ENCODE assay signal across 22 cellular contexts in genomic region chr20:48962976-48963730, GRCh38. TPM values are rescaled to one million over a fixed set of nuclear protein-coding genes. Genes with fewer than 3 reads are reported as not detected.
DNase-seq lines count a peak whose midpoint lies in the region; ATAC-seq, FAIRE-seq and TF ChIP-seq lines count a peak whose summit lies in the region.
"Had no signal": no experiment of that assay in that cellular context is flagged by ENCODE, and none has a peak within 500 bp of the region (broad histone marks: within the 10 kb centered on the region; RNA-seq: fewer than 3 reads in every experiment).

No MANE protein-coding gene starts in this region.

- intact Hi-C loops in CD14-positive monocyte (cut with micrococcal nuclease) = no loop called here
- intact Hi-C loops in breast epithelium (cut with DNase I; ENCODE audit: low total_unique reads) = no loop called here
- intact Hi-C loops in pancreas (cut with DNase I) = no loop called here
- intact Hi-C loops in psoas muscle (cut with DNase I) = no loop called here
- intact Hi-C loops in Caco-2 (cut with micrococcal nuclease; ENCODE audit: unreplicated experiment) = no loop called here

- no peak overlapping the region for H3K4me3 Mint-ChIP-seq in CD14-positive monocyte
- H3K4me3 Mint-ChIP-seq in Caco-2 (ENCODE audit: unreplicated experiment) = no peak overlapping the region
- H3K4me3 Mint-ChIP-seq: activated B cell treated with CpG ODN at 0.5 μM for 24 hours; activated T-helper 1 cell treated with anti-CD3 and anti-CD28 coated beads, Interleukin-12 subunit alpha, Interleukin-12 subunit beta, Interleukin-2, Interleukin-4 antibody, amounts not matched to agents 30 ng/mL and 10 ng/mL and 1 ng/mL, durations not matched to agents 14 hours and 24 hours and 36 hours; CD4-positive, CD25-positive, alpha-beta regulatory T cell; HFFc6; T-helper 1 cell treated with Interleukin-12 subunit alpha and Interleukin-12 subunit beta and Interleukin-4 antibody, amounts not matched to agents 30 μg/mL and 1 μg/mL, for 36 hours had no signal

- H3K27me3 ChIP-seq in breast epithelium (no peaks in the 10 kb centered on the region), pancreas (no peaks in the 10 kb centered on the region), psoas muscle (ENCODE audit: insufficient read depth in 3 of 3, low read length in 2 of 3) (no peaks in the 10 kb centered on the region), Caco-2 (replicated peaks; ENCODE audit: control insufficient read depth, insufficient read depth, low read length) (no peaks in the 10 kb centered on the region)
- H3K27me3 ChIP-seq: brain microvascular endothelial cell had no signal

- ATAC-seq in pancreas = peak in 3 of 4 donors; percentile 12 to 45 (median 14)
- no peak for ATAC-seq in psoas muscle

- no peak for FAIRE-seq in pancreas (lab: Jason Lieb, UNC)

- peak overlapping the region in 6 of 7 donors; percentile 1 to 84 (median 35) for H3K27ac Mint-ChIP-seq in CD14-positive monocyte
- H3K27ac Mint-ChIP-seq in Caco-2 (ENCODE audit: unreplicated experiment) = no peak overlapping the region
- H3K27ac Mint-ChIP-seq: activated B cell treated with CpG ODN at 0.5 μM for 24 hours; activated T-helper 1 cell treated with anti-CD3 and anti-CD28 coated beads, Interleukin-12 subunit alpha, Interleukin-12 subunit beta, Interleukin-2, Interleukin-4 antibody, amounts not matched to agents 30 ng/mL and 10 ng/mL and 1 ng/mL, durations not matched to agents 14 hours and 24 hours and 36 hours; CD4-positive, CD25-positive, alpha-beta regulatory T cell; HFFc6; T-helper 1 cell treated with Interleukin-12 subunit alpha and Interleukin-12 subunit beta and Interleukin-4 antibody, amounts not matched to agents 30 μg/mL and 1 μg/mL, for 36 hours had no signal

- H3K9me3 ChIP-seq in breast epithelium (no peaks in the 10 kb centered on the region), pancreas (no peaks in the 10 kb centered on the region), psoas muscle (no peaks in the 10 kb centered on the region), Caco-2 (no peaks in the 10 kb centered on the region)

- WGBS in pancreas, 2 donors = 57 to 65% methylated on average over 11 of the region's 11 CpGs
- 84 to 87% (median 84%) methylated on average over 11 of the region's 11 CpGs for WGBS in psoas muscle, 3 donors

- H3K27me3 Mint-ChIP-seq in CD14-positive monocyte (ENCODE audit: low read depth in 3 of 3) (no peaks in the 10 kb centered on the region), Caco-2 (ENCODE audit: insufficient read depth, unreplicated experiment) (no peaks in the 10 kb centered on the region)
- H3K27me3 Mint-ChIP-seq: activated B cell treated with CpG ODN at 0.5 μM for 24 hours; CD4-positive, CD25-positive, alpha-beta regulatory T cell had no signal

- peaks cover 55 to 62% of the 10 kb centered on the region in 2 donors for H3K36me3 Mint-ChIP-seq in CD14-positive monocyte
- H3K36me3 Mint-ChIP-seq in Caco-2 (ENCODE audit: insufficient read depth, unreplicated experiment) = peaks cover 58% of the 10 kb centered on the region

- H3K36me3 ChIP-seq in breast epithelium (no peaks in the 10 kb centered on the region), pancreas (peaks cover 0 to 23% (median 4%) of the 10 kb centered on the region in 3 donors), psoas muscle (ENCODE audit: insufficient read depth in 1 of 2, low read depth in 1 of 2) (peaks cover 5 to 73% of the 10 kb centered on the region in 2 donors), Caco-2 (ENCODE audit: control insufficient read depth, insufficient read depth, low read length) (0 out of 2 replicates have a peak, but pooled peaks cover 1% of the 10 kb centered on the region)

- H3K4me1 Mint-ChIP-seq in CD14-positive monocyte (peaks cover 11% of the 10 kb centered on the region), Caco-2 (ENCODE audit: low read depth, unreplicated experiment) (no peaks in the 10 kb centered on the region)
- H3K4me1 Mint-ChIP-seq: activated B cell treated with CpG ODN at 0.5 μM for 24 hours; CD4-positive, CD25-positive, alpha-beta regulatory T cell had no signal

- no peak overlapping the region for H3K4me3 ChIP-seq in breast epithelium
- no peak overlapping the region for H3K4me3 ChIP-seq in pancreas
- no peak overlapping the region for H3K4me3 ChIP-seq in psoas muscle
- no peak overlapping the region for H3K4me3 ChIP-seq in Caco-2 (ENCODE audit: low read depth, low read length)

- CTCF ChIA-PET in Caco-2 (lab: Charles Lee) = interaction anchor here (0.6 kb wide), 1 partner anchor 157 kb away, joined by 3 read pairs; no protein-coding TSS in a partner anchor

- DNase-seq in CD14-positive monocyte (ENCODE audit: low spot score) (no peak), breast epithelium (ENCODE audit: low spot score in 2 of 2) (peak; percentile 56 to 79), globus pallidus (ENCODE audit: low spot score) (peak; percentile 40), pancreas (no peak), psoas muscle (no peak), Caco-2 (no peak), activated gamma-delta T cell (lab: John Stamatoyannopoulos, UW) (no peak)
- no peak for DNase-seq in stimulated activated CD4-positive, alpha-beta T cell treated with anti-CD3 and anti-CD28 coated beads, Interleukin-2, amount 100 ng/mL, for 48 hours
- DNase-seq: activated B cell treated with CpG ODN at 0.5 μM for 24 hours; brain microvascular endothelial cell; CD4-positive, CD25-positive, alpha-beta regulatory T cell; effector CD8-positive, alpha-beta T cell; HFFc6; NCI-H1092 treated with DMSO at 0.1 percent for 48 hours; NCI-H2107; NCI-H524; SHP77 treated with DMSO at 0.1 percent for 48 hours; stimulated activated CD8-positive, alpha-beta memory T cell treated with anti-CD3 and anti-CD28 coated beads, Interleukin-4, amount 100 ng/mL, for 48 hours had no signal

- no TSS peak for BruUV-seq in Caco-2 (replicated peaks; lab: Mats Ljungman, UMichigan)

- H3K4me1 ChIP-seq in breast epithelium = peaks cover 0 to 3% of the 10 kb centered on the region in 2 donors
- no peaks in the 10 kb centered on the region for H3K4me1 ChIP-seq in pancreas
- no peaks in the 10 kb centered on the region for H3K4me1 ChIP-seq in psoas muscle
- H3K4me1 ChIP-seq in Caco-2 = no peaks in the 10 kb centered on the region
- H3K4me1 ChIP-seq: parathyroid adenoma had no signal

- H3K9me3 Mint-ChIP-seq in CD14-positive monocyte = peaks cover 0 to 3% (median 0%) of the 10 kb centered on the region in 7 donors
- no peaks in the 10 kb centered on the region for H3K9me3 Mint-ChIP-seq in Caco-2 (ENCODE audit: unreplicated experiment)
- H3K9me3 Mint-ChIP-seq: activated B cell treated with CpG ODN at 0.5 μM for 24 hours; activated T-helper 1 cell treated with anti-CD3 and anti-CD28 coated beads, Interleukin-12 subunit alpha, Interleukin-12 subunit beta, Interleukin-2, Interleukin-4 antibody, amounts not matched to agents 30 ng/mL and 10 ng/mL and 1 ng/mL, durations not matched to agents 14 hours and 24 hours and 36 hours; CD4-positive, CD25-positive, alpha-beta regulatory T cell; HFFc6; T-helper 1 cell treated with Interleukin-12 subunit alpha and Interleukin-12 subunit beta and Interleukin-4 antibody, amounts not matched to agents 30 μg/mL and 1 μg/mL, for 36 hours had no signal

- POLR2A ChIA-PET in Caco-2 (lab: Charles Lee) = no interaction called here

- H3K27ac ChIP-seq in breast epithelium = peak overlapping the region; percentile 78 to 87
- H3K27ac ChIP-seq in pancreas = no peak overlapping the region
- H3K27ac ChIP-seq in psoas muscle = no peak overlapping the region
- H3K27ac ChIP-seq: brain microvascular endothelial cell, KMS-11, parathyroid adenoma had no signal

- TF ChIP-seq POLR2A in breast epithelium (IDR thresholded peaks at IDR 0.05) = no peak

- TF ChIP-seq CTCF in CD14-positive monocyte (IDR thresholded peaks at IDR 0.05) (no peak), breast epithelium (IDR thresholded peaks at IDR 0.05) (no peak), pancreas (IDR thresholded peaks at IDR 0.05) (no peak), psoas muscle (IDR thresholded peaks at IDR 0.05) (no peak), Caco-2 (IDR thresholded peaks at IDR 0.05; ENCODE audit: insufficient read depth in 1 of 2, low read depth in 1 of 2, low read length in 1 of 2, severe bottlenecking in 1 of 2, unreplicated experiment in 1 of 2) (no peak)

RNA-seq across cellular contexts. Expression of gene ARFGEF2, which starts 41.6 kb away (rescaled TPM):
- polyA plus RNA-seq in CD14-positive monocyte (1 to 10 TPM; 4.6 to 5.5 TPM), pancreas (10 to 100 TPM in 1 of 2 donors, 1 to 10 TPM in 1; 6.9 to 10.1 TPM), psoas muscle (10 to 100 TPM in 2 of 3 donors, 1 to 10 TPM in 1; 7.8 to 23.7 (median 12.5) TPM)
- total RNA-seq in breast epithelium (10 to 100 TPM; 37.1 to 61.6 (median 42.3) TPM), pancreas (10 to 100 TPM; 20.9 to 26.2 (median 23.6) TPM), psoas muscle (10 to 100 TPM; 21.3 to 36.1 (median 23.4) TPM), Caco-2 (2022) (78.8 and 83.2 TPM in 2 replicates)

Comparison
In these comparisons a context has a peak if more than half of its experiments do, and no peak if none do; other contexts are left out.
1. DNase-seq: peak in breast epithelium (2 of 2) and globus pallidus (single experiment); none in CD14-positive monocyte (single experiment), pancreas (0 of 6), stimulated activated CD4-positive, alpha-beta T cell treated with anti-CD3 and anti-CD28 coated beads, Interleukin-2, amount 100 ng/mL, for 48 hours (0 of 2), psoas muscle (0 of 2), Caco-2 (0 of 2) and activated gamma-delta T cell (single experiment).
2. H3K27ac ChIP-seq: peak in breast epithelium (2 of 2); none in pancreas (0 of 4) and psoas muscle (single experiment).
3. ATAC-seq: peak in pancreas (3 of 4); none in psoas muscle (0 of 4).